In the genomic region with DNA sequence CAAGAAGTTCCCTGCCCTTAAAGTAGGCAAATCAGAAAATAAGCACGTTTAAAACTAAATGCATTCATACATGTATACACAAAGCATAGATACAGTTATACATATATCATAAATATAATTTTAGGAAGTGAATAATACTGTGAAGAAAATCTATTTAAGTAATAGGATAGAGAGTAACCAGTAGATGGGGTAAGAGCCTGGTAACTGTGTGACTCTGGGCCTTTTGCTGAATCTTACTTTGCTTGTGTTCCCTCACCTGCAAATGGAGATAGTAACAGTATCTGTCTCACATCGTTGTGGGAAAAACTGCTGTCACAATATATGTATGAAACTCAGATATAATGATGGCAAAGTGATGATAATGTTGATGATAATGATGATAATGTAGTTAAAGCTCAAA, we compare ENCODE assay signal across 1 cellular context.
TF ChIP-seq lines count a peak whose summit lies in the region.

No MANE protein-coding gene starts in this region.

TF ChIP-seq in GM12878, 131 proteins besides CTCF, POLR2A, EP300 and RAD21:
- TF ChIP-seq SMC3 (IDR thresholded peaks at IDR 0.05; ENCODE audit: borderline replicate concordance, low read length): peak; percentile 49; the same call in 1 of the 2 replicates
- no peak for TF ChIP-seq IRF3 (IDR thresholded peaks at IDR 0.05)
